In genomic region chr1:150826299-150826698, GRCh38 we compare ENCODE assay signal across 8 cellular contexts.
"Had no signal": no experiment of that assay in that cellular context is flagged by ENCODE, and none has a peak within 500 bp of the region (broad histone marks: within the 10 kb centered on the region; RNA-seq: fewer than 3 reads in every experiment).

No MANE protein-coding gene starts in this region.

- H3K4me3 ChIP-seq: GM23248 had no signal

- FAIRE-seq: H1, H54, HTR-8/SVneo had no signal

- H3K27ac ChIP-seq: GM23248, KMS-11 had no signal

- DNase-seq: GM23248, H9, HCEC 1CT, KBM-7 had no signal

- H2AFZ ChIP-seq: GM23248 had no signal

- H3K9ac ChIP-seq: GM23248, KMS-11 had no signal

- H3K4me2 ChIP-seq: KMS-11 had no signal
